Comparison of ENCODE assay signal across 1 cellular context in the genomic region with DNA sequence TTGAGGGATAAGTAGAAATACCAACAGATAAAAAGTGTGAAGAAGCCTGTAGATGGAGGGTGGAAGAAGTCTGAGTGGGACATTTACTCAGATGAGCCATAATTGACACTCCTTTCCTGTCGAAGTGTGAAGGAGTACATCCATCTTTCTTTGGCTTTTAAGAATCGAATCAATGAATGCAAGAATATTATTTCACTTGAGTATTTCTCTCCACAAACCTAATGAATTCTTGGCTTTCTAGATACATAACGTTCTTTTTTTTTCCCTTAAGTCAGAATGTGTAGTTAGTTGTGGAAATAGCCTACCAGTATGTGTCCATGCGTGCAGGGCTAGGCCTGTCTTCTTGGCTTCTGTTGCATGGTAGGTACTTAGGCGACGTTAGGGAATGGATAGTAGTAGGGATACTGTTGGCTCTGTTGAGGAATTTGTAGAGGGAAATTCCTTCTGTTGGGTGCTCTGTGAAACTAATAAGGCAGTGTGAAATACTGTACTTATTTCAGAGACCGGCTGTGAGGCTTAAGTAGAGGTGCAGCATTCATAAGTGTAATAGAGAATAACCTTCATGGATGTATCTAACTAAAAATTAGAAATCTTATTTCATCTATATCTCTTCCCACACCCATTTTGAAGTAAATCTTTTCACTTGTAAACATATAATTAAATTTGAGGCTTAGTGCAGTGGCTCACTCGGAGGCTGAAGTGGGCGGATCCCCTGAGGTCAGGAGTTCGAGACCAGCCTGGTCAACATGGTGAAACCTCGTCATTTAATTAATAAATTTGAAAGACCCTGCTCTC.
TF ChIP-seq lines count a peak whose summit lies in the region.

No MANE protein-coding gene starts in this region.

TF ChIP-seq in K562, 482 proteins besides CTCF, POLR2A, EP300 and RAD21:
- peak; percentile 3 for TF ChIP-seq KDM5B (IDR thresholded peaks at IDR 0.05; ENCODE audit: insufficient replicate concordance, low read depth, low read length)
- TF ChIP-seq, protein P1, sequence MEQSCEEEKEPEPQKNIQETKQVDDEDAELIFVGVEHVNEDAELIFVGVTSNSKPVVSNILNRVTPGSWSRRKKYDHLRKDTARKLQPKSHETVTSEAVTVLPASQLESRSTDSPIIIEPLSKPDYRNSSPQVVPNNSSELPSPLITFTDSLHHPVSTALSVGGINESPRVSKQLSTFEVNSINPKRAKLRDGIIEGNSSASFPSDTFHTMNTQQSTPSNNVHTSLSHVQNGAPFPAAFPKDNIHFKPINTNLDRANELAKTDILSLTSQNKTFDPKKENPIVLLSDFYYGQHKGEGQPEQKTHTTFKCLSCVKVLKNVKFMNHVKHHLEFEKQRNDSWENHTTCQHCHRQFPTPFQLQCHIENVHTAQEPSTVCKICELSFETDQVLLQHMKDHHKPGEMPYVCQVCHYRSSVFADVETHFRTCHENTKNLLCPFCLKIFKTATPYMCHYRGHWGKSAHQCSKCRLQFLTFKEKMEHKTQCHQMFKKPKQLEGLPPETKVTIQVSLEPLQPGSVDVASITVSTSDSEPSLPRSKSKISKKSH (CRISPR knock-in tag; IDR thresholded peaks at IDR 0.05), result no peak
- peak; percentile 30 for TF ChIP-seq U2AF1 (optimal IDR thresholded peaks at IDR 0.05; ENCODE audit: low read depth, low read length)
- no peak for TF ChIP-seq ZNF586 (CRISPR knock-in tag; conservative IDR thresholded peaks at IDR 0.05)
- TF ChIP-seq, protein P2, sequence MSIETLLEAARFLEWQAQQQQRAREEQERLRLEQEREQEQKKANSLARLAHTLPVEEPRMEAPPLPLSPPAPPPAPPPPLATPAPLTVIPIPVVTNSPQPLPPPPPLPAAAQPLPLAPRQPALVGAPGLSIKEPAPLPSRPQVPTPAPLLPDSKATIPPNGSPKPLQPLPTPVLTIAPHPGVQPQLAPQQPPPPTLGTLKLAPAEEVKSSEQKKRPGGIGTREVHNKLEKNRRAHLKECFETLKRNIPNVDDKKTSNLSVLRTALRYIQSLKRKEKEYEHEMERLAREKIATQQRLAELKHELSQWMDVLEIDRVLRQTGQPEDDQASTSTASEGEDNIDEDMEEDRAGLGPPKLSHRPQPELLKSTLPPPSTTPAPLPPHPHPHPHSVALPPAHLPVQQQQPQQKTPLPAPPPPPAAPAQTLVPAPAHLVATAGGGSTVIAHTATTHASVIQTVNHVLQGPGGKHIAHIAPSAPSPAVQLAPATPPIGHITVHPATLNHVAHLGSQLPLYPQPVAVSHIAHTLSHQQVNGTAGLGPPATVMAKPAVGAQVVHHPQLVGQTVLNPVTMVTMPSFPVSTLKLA (conservative IDR thresholded peaks at IDR 0.05), result 0 out of 4 replicates have a peak, but pooled peaks of 1 of the 2 experiments have one; percentile 14
- TF ChIP-seq RFX7 (CRISPR knock-in tag; IDR thresholded peaks at IDR 0.05), result peak; percentile 44; the same call in 1 of the 2 replicates
- TF ChIP-seq KHSRP (IDR thresholded peaks at IDR 0.05), result peak; percentile 41; the same call in 1 of the 2 replicates
- peak; percentile 50; the same call in 1 of the 2 replicates for TF ChIP-seq EGR1 (conservative IDR thresholded peaks at IDR 0.05)
- peak in 1 of 2 experiments; percentile 5; a peak in 1 of 4 replicates for TF ChIP-seq SIN3A (IDR thresholded peaks at IDR 0.05; ENCODE audit: borderline replicate concordance in 2 of 2, control insufficient read depth in 1 of 2, low read depth in 2 of 2, low read length in 2 of 2)
- TF ChIP-seq ARHGAP35 (IDR thresholded peaks at IDR 0.05; ENCODE audit: partially characterized antibody), result peak; percentile 31
- TF ChIP-seq, protein P3, sequence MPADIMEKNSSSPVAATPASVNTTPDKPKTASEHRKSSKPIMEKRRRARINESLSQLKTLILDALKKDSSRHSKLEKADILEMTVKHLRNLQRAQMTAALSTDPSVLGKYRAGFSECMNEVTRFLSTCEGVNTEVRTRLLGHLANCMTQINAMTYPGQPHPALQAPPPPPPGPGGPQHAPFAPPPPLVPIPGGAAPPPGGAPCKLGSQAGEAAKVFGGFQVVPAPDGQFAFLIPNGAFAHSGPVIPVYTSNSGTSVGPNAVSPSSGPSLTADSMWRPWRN (IDR thresholded peaks at IDR 0.05; ENCODE audit: low read depth), result no peak
- TF ChIP-seq, protein P4, sequence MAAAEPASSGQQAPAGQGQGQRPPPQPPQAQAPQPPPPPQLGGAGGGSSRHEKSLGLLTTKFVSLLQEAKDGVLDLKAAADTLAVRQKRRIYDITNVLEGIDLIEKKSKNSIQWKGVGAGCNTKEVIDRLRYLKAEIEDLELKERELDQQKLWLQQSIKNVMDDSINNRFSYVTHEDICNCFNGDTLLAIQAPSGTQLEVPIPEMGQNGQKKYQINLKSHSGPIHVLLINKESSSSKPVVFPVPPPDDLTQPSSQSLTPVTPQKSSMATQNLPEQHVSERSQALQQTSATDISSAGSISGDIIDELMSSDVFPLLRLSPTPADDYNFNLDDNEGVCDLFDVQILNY (CRISPR knock-in tag; IDR thresholded peaks at IDR 0.05), result 0 out of 2 replicates have a peak, but pooled peaks have one; percentile 16
- TF ChIP-seq ZKSCAN8 (CRISPR knock-in tag; IDR thresholded peaks at IDR 0.05), result peak; percentile 51; the same call in 1 of the 2 replicates
- 0 out of 2 replicates have a peak, but pooled peaks have one; percentile 19 for TF ChIP-seq ELF1 (tag; IDR thresholded peaks at IDR 0.05)
- TF ChIP-seq, protein P5, sequence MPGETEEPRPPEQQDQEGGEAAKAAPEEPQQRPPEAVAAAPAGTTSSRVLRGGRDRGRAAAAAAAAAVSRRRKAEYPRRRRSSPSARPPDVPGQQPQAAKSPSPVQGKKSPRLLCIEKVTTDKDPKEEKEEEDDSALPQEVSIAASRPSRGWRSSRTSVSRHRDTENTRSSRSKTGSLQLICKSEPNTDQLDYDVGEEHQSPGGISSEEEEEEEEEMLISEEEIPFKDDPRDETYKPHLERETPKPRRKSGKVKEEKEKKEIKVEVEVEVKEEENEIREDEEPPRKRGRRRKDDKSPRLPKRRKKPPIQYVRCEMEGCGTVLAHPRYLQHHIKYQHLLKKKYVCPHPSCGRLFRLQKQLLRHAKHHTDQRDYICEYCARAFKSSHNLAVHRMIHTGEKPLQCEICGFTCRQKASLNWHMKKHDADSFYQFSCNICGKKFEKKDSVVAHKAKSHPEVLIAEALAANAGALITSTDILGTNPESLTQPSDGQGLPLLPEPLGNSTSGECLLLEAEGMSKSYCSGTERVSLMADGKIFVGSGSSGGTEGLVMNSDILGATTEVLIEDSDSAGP (CRISPR knock-in tag; IDR thresholded peaks at IDR 0.05), result 0 out of 2 replicates have a peak, but pooled peaks have one; percentile 25
- no peak for TF ChIP-seq STAG1 (CRISPR knock-in tag; IDR thresholded peaks at IDR 0.05; ENCODE audit: borderline replicate concordance)
- TF ChIP-seq, protein P6, sequence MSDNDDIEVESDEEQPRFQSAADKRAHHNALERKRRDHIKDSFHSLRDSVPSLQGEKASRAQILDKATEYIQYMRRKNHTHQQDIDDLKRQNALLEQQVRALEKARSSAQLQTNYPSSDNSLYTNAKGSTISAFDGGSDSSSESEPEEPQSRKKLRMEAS (CRISPR knock-in tag; IDR thresholded peaks at IDR 0.05), result no peak
- TF ChIP-seq BRD4 (IDR thresholded peaks at IDR 0.05), result 0 out of 2 replicates have a peak, but pooled peaks have one; percentile 46
- TF ChIP-seq POLR2B (IDR thresholded peaks at IDR 0.05; ENCODE audit: low read depth, partially characterized antibody), result peak; percentile 23
- TF ChIP-seq CHD1 (IDR thresholded peaks at IDR 0.05; ENCODE audit: low read length), result peak; percentile 5
- TF ChIP-seq, protein P7, sequence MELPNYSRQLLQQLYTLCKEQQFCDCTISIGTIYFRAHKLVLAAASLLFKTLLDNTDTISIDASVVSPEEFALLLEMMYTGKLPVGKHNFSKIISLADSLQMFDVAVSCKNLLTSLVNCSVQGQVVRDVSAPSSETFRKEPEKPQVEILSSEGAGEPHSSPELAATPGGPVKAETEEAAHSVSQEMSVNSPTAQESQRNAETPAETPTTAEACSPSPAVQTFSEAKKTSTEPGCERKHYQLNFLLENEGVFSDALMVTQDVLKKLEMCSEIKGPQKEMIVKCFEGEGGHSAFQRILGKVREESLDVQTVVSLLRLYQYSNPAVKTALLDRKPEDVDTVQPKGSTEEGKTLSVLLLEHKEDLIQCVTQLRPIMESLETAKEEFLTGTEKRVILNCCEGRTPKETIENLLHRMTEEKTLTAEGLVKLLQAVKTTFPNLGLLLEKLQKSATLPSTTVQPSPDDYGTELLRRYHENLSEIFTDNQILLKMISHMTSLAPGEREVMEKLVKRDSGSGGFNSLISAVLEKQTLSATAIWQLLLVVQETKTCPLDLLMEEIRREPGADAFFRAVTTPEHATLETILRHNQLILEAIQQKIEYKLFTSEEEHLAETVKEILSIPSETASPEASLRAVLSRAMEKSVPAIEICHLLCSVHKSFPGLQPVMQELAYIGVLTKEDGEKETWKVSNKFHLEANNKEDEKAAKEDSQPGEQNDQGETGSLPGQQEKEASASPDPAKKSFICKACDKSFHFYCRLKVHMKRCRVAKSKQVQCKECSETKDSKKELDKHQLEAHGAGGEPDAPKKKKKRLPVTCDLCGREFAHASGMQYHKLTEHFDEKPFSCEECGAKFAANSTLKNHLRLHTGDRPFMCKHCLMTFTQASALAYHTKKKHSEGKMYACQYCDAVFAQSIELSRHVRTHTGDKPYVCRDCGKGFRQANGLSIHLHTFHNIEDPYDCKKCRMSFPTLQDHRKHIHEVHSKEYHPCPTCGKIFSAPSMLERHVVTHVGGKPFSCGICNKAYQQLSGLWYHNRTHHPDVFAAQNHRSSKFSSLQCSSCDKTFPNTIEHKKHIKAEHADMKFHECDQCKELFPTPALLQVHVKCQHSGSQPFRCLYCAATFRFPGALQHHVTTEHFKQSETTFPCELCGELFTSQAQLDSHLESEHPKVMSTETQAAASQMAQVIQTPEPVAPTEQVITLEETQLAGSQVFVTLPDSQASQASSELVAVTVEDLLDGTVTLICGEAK (IDR thresholded peaks at IDR 0.05), result 0 out of 2 replicates have a peak, but pooled peaks have one; percentile 21
- TF ChIP-seq, protein P7 (CRISPR knock-in tag; IDR thresholded peaks at IDR 0.05), result no peak
- peak; percentile 76 for TF ChIP-seq RBFOX2 (IDR thresholded peaks at IDR 0.05; ENCODE audit: low read depth, low read length)
- TF ChIP-seq, protein P8, sequence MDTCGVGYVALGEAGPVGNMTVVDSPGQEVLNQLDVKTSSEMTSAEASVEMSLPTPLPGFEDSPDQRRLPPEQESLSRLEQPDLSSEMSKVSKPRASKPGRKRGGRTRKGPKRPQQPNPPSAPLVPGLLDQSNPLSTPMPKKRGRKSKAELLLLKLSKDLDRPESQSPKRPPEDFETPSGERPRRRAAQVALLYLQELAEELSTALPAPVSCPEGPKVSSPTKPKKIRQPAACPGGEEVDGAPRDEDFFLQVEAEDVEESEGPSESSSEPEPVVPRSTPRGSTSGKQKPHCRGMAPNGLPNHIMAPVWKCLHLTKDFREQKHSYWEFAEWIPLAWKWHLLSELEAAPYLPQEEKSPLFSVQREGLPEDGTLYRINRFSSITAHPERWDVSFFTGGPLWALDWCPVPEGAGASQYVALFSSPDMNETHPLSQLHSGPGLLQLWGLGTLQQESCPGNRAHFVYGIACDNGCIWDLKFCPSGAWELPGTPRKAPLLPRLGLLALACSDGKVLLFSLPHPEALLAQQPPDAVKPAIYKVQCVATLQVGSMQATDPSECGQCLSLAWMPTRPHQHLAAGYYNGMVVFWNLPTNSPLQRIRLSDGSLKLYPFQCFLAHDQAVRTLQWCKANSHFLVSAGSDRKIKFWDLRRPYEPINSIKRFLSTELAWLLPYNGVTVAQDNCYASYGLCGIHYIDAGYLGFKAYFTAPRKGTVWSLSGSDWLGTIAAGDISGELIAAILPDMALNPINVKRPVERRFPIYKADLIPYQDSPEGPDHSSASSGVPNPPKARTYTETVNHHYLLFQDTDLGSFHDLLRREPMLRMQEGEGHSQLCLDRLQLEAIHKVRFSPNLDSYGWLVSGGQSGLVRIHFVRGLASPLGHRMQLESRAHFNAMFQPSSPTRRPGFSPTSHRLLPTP (IDR thresholded peaks at IDR 0.05; ENCODE audit: borderline replicate concordance, extremely low read depth, insufficient read length), result peak; percentile 46
- peak; percentile 27; the same call in 1 of the 2 replicates for TF ChIP-seq POLR2G (IDR thresholded peaks at IDR 0.05; ENCODE audit: low read depth, low read length)
- TF ChIP-seq MAZ (CRISPR knock-in tag; conservative IDR thresholded peaks at IDR 0.05 in 1 of 2, IDR thresholded peaks at IDR 0.05 in 1 of 2), result 0 out of 4 replicates have a peak, but pooled peaks of 1 of the 2 experiments have one; percentile 14
- peak; percentile 49; the same call in 1 of the 2 replicates for TF ChIP-seq KLF13 (tag; IDR thresholded peaks at IDR 0.05; ENCODE audit: borderline replicate concordance, low read depth)
- no peak for TF ChIP-seq NFRKB (IDR thresholded peaks at IDR 0.05; ENCODE audit: low read depth)
- TF ChIP-seq SUPT5H (IDR thresholded peaks at IDR 0.05), result peak; percentile 24
TF ChIP-seq in K562: peak in this region for 22.
